Comparison of ENCODE assay signal across 8 cellular contexts in the genomic region with DNA sequence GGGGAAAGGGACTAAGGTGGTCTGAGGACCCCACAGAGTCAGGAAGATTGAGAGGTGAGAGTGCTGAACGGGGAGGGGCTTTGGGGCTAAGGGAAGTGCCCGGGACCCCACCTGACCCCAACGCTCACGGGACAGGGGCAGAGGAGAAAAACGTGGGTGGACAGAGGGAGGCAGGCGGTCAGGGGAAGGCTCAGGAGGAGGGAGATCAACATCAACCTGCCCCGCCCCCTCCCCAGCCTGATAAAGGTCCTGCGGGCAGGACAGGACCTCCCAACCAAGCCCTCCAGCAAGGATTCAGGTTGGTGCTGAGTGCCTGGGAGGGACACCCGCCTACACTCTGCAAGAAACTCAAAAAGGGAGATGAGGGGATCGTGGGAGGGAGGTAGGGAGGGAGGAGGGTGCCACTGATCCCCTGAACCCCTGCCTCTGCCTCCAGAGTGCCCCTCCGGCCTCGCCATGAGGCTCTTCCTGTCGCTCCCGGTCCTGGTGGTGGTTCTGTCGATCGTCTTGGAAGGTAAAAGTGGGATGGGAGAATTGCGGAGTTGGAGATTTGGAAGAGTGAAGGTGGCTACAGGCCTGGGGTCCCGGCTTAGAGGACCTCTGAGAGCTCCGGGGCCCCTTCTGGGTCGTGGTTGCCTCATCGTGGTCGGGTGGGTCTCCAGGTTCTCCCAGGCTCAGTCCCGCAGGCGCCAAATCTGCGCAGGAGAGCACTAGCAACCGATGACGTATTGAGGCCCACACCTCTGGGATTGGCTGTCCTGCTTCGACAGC. TPM values are rescaled to one million over a fixed set of nuclear protein-coding genes. Genes with fewer than 3 reads are reported as not detected.
DNase-seq lines count a peak whose midpoint lies in the region; ATAC-seq, FAIRE-seq and TF ChIP-seq lines count a peak whose summit lies in the region.
"Not testable (repeated sequence)": the region's sequence is repeated elsewhere in the genome, so short reads cannot be mapped to it uniquely, and the experiment has no call there.

A gene (plus strand): TSS at position 173 of the 771 bp plus-strand sequence. CDS start 284 bp downstream, at position 457.

- TF ChIP-seq EP300 in A549 (IDR thresholded peaks at IDR 0.05) = not testable (repeated sequence)

- peak within 1 kb of the TSS; percentile 88 for H3K9ac ChIP-seq in smooth muscle cell (ENCODE audit: low read depth)

- TF ChIP-seq POLR2A in A549 (IDR thresholded peaks at IDR 0.05; ENCODE audit: low read length) = peak; percentile 55

- not testable (repeated sequence) for H3K27me3 ChIP-seq in smooth muscle cell (ENCODE audit: low read depth)

- not testable (repeated sequence) for TF ChIP-seq CTCF in A549 (IDR thresholded peaks at IDR 0.05); smooth muscle cell (IDR thresholded peaks at IDR 0.05; ENCODE audit: borderline replicate concordance, insufficient read depth, poor library complexity, severe bottlenecking)

- peak within 1 kb of the TSS; percentile 91 for H3K4me2 ChIP-seq in A549
- peak within 1 kb of the TSS; percentile 93 for H3K4me2 ChIP-seq in smooth muscle cell

- not testable (repeated sequence) for H3K36me3 ChIP-seq in smooth muscle cell (ENCODE audit: low read depth)

- CTCF ChIA-PET in A549 (lab: Yijun Ruan, JAX) = interaction anchor here (0.6 to 18.1 kb wide), 6 partner anchors 11 to 231 kb away, joined by 3 to 303 read pairs (median 10); a partner anchor contains a TSS

- H2AFZ ChIP-seq in smooth muscle cell (ENCODE audit: low read depth) = peak within 1 kb of the TSS; percentile 84

- peak within 1 kb of the TSS; percentile 85 to 92 for H3K27ac ChIP-seq in A549
- peak within 1 kb of the TSS; percentile 26 for H3K27ac ChIP-seq in caudate nucleus (ENCODE audit: low read depth, low read length)
- H3K27ac ChIP-seq in smooth muscle cell (ENCODE audit: low read depth) = peak within 1 kb of the TSS; percentile 57

- H3F3A ChIP-seq in smooth muscle cell (ENCODE audit: low read depth) = not testable (repeated sequence)

- not testable (repeated sequence) for H4K20me1 ChIP-seq in smooth muscle cell (ENCODE audit: low read depth)

- POLR2A ChIA-PET in A549 (lab: Yijun Ruan, JAX) = interaction anchor here (0.6 to 1.2 kb wide), 7 partner anchors 10 to 415 kb away, joined by 3 to 7 read pairs (median 5); a partner anchor contains a TSS

- FAIRE-seq in A549 (lab: Jason Lieb, UNC) = peak; percentile 90

- peak; percentile 94 to 98 for DNase-seq in A549 (ENCODE audit: low read depth in 1 of 2, low spot score in 1 of 2)
- peak; percentile 67 for DNase-seq in NCI-H226
- peak; percentile 35 to 55 (median 38) for DNase-seq in activated CD4-positive, CD25-positive, alpha-beta regulatory T cell (lab: John Stamatoyannopoulos, UW)
- peak in 59 of 61 donors; percentile 14 to 94 (median 69) for DNase-seq in caudate nucleus (lab: John Stamatoyannopoulos, UW)
- DNase-seq in iris pigment epithelial cell (ENCODE audit: low read depth) = peak; percentile 69
- DNase-seq in smooth muscle cell (lab: John Stamatoyannopoulos, UW; ENCODE audit: unreplicated experiment) = peak; percentile 44

- 1% methylated on average over 28 of the region's 28 CpGs for WGBS in A549 (ENCODE audit: missing lambda C conversion rate)
- WGBS in smooth muscle cell (ENCODE audit: low lambda C conversion rate) = 4% methylated on average over 28 of the region's 28 CpGs

- H3K4me3 ChIP-seq in A549 (peak within 1 kb of the TSS; percentile 51), smooth muscle cell (peak within 1 kb of the TSS; percentile 69)

- H3K79me2 ChIP-seq in smooth muscle cell (ENCODE audit: low read depth) = not testable (repeated sequence)

- peaks cover 36% of the 10 kb centered on the region for H3K4me1 ChIP-seq in A549
- not testable (repeated sequence) for H3K4me1 ChIP-seq in smooth muscle cell (ENCODE audit: low read depth)

- TF ChIP-seq RAD21 in A549 (conservative IDR thresholded peaks at IDR 0.05 in 1 of 2, IDR thresholded peaks at IDR 0.05 in 1 of 2) = not testable (repeated sequence)

- H3K9me3 ChIP-seq in A549; smooth muscle cell (replicated peaks; ENCODE audit: low read depth): not testable (repeated sequence)

- ATAC-seq in A549 (peak; percentile 92), GM18909 (IDR thresholded peaks at IDR 0.05; ENCODE audit: poor library complexity, unreplicated experiment) (peak; percentile 86), HG03280 (IDR thresholded peaks at IDR 0.05; ENCODE audit: unreplicated experiment) (peak; percentile 86)

TF ChIP-seq in A549, 52 proteins besides CTCF, POLR2A, EP300 and RAD21:
- TF ChIP-seq RFX5 (IDR thresholded peaks at IDR 0.05) = peak; percentile 100
- TF ChIP-seq, protein P1, sequence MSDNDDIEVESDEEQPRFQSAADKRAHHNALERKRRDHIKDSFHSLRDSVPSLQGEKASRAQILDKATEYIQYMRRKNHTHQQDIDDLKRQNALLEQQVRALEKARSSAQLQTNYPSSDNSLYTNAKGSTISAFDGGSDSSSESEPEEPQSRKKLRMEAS (IDR thresholded peaks at IDR 0.05) = peak; percentile 80
- peak in 1 of 2 experiments; percentile 16; a peak in 1 of 4 replicates for TF ChIP-seq CEBPB (IDR thresholded peaks at IDR 0.05)
- peak in 1 of 2 experiments; percentile 50; a peak in 1 of 5 replicates for TF ChIP-seq JUN (IDR thresholded peaks at IDR 0.05)

RNA-seq across cellular contexts. Expression of the gene that starts here (rescaled TPM):
- polyA plus RNA-seq in A549 (2011; rRNA removed) = 82.1 and 88.7 TPM in 2 replicates
- polyA plus RNA-seq in A549 (2012; cell fraction: cytosol; rRNA removed) = 145 and 171 TPM in 2 replicates
- 40.5 and 46.5 TPM in 2 replicates for polyA plus RNA-seq in A549 (2012; cell fraction: nucleus; rRNA removed)
- polyA plus RNA-seq in A549 (2017; fragmentation: RNase III; extraction: RNeasy Plus Mini Kit Qiagen cat#74134 plus additional on column Dnase treatment) = 172 to 198 TPM (median 196 TPM) in 3 replicates
- 21.8 and 24.4 TPM in 2 replicates for polyA minus RNA-seq in A549 (2011; rRNA and poly(A)+ RNA removed)
- 8.0 and 28.4 TPM in 2 replicates for total RNA-seq in smooth muscle cell
- 28.6 and 31.5 TPM in 2 replicates for polyA plus RNA-seq in smooth muscle cell

Comparison
In these comparisons a context has a peak if more than half of its experiments do, and no peak if none do; other contexts are left out.
1. Peak in every context shown above with its lines: DNase-seq, ATAC-seq, H3K4me3 ChIP-seq and H3K27ac ChIP-seq.
2. DNase-seq: peak in every context shown above with its lines; median percentile 96 in A549; 69 in caudate nucleus; 69 in iris pigment epithelial cell; 67 in NCI-H226; 44 in smooth muscle cell; 38 in activated CD4-positive, CD25-positive, alpha-beta regulatory T cell.
3. H3K27ac ChIP-seq: peak in every context shown above with its lines; median percentile 88 in A549; 57 in smooth muscle cell; 26 in caudate nucleus.